Comparison of ENCODE assay signal across 8 cellular contexts in the genomic region with DNA sequence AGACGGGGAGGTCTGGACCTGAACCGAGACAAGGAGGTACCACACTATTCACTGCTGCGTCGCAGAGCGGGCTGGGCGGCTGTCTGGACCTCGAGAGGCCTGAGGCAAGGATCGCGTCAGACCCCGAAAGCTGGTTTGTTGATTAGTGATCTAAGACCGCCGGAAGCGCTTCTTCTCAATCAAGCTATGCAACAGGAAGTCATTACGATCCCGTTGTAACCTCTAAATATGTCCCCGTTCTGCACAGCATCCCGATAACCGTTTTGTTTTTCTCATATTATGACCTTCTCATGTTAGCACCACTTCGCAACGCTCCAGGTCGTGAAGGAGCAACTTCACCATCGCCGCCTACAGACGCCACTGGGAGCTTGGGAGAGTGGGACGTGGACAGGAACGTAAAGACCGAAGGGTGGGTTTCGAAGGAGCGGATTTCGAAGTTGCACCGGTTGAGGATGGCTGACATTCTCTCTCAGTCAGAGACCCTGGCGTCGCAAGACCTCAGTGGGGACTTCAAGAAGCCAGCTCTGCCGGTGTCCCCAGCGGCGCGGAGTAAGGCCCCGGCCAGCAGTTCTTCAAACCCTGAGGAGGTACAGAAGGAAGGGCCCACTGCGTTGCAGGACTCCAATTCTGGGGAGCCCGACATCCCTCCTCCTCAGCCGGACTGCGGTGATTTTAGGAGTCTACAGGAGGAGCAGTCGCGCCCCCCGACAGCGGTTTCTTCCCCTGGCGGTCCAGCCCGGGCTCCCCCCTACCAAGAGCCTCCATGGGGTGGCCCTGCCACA. TPM values are rescaled to one million over a fixed set of nuclear protein-coding genes. Genes with fewer than 3 reads are reported as not detected.
DNase-seq lines count a peak whose midpoint lies in the region; ATAC-seq and TF ChIP-seq lines count a peak whose summit lies in the region.

A gene with protein sequence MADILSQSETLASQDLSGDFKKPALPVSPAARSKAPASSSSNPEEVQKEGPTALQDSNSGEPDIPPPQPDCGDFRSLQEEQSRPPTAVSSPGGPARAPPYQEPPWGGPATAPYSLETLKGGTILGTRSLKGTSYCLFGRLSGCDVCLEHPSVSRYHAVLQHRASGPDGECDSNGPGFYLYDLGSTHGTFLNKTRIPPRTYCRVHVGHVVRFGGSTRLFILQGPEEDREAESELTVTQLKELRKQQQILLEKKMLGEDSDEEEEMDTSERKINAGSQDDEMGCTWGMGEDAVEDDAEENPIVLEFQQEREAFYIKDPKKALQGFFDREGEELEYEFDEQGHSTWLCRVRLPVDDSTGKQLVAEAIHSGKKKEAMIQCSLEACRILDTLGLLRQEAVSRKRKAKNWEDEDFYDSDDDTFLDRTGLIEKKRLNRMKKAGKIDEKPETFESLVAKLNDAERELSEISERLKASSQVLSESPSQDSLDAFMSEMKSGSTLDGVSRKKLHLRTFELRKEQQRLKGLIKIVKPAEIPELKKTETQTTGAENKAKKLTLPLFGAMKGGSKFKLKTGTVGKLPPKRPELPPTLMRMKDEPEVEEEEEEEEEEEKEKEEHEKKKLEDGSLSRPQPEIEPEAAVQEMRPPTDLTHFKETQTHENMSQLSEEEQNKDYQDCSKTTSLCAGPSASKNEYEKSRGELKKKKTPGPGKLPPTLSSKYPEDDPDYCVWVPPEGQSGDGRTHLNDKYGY (plus strand): TSS at position 427 of the 782 bp plus-strand sequence. CDS start 26 bp downstream, at position 453.
A gene with protein sequence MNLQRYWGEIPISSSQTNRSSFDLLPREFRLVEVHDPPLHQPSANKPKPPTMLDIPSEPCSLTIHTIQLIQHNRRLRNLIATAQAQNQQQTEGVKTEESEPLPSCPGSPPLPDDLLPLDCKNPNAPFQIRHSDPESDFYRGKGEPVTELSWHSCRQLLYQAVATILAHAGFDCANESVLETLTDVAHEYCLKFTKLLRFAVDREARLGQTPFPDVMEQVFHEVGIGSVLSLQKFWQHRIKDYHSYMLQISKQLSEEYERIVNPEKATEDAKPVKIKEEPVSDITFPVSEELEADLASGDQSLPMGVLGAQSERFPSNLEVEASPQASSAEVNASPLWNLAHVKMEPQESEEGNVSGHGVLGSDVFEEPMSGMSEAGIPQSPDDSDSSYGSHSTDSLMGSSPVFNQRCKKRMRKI (minus strand): TSS at position 152 of the 782 bp plus-strand sequence. CDS start 1,422 bp downstream, outside the sequence.

- TF ChIP-seq CTCF in fibroblast of mammary gland (conservative IDR thresholded peaks at IDR 0.05; ENCODE audit: control insufficient read depth, insufficient read depth, low read depth, low read length) = no peak

- peak within 1 kb of the TSS; percentile 74 for H3K4me3 ChIP-seq in Karpas-422 (ENCODE audit: low read length)
- H3K4me3 ChIP-seq in fibroblast of mammary gland (ENCODE audit: control insufficient read depth, low read depth, low read length) = peak within 1 kb of the TSS; percentile 95
- H3K4me3 ChIP-seq in naive thymus-derived CD4-positive, alpha-beta T cell (ENCODE audit: low read length) = peak within 1 kb of the TSS; percentile 98

- H3K9ac ChIP-seq in Karpas-422 (ENCODE audit: low read length) = peak within 1 kb of the TSS; percentile 79

- peak within 1 kb of the TSS; percentile 97 for H3K27ac Mint-ChIP-seq in activated T-helper 1 cell treated with anti-CD3 and anti-CD28 coated beads, Interleukin-12 subunit alpha, Interleukin-12 subunit beta, Interleukin-2, Interleukin-4 antibody, amounts not matched to agents 30 ng/mL and 10 ng/mL and 1 ng/mL, durations not matched to agents 14 hours and 24 hours and 36 hours
- peak within 1 kb of the TSS; percentile 98 to 100 (median 99) for H3K27ac Mint-ChIP-seq in naive thymus-derived CD4-positive, alpha-beta T cell
- H3K27ac Mint-ChIP-seq in stimulated activated naive B cell treated with anti-CD40 and anti-IgM and Interleukin-4, amounts not matched to agents 10 μg/mL and 1 μg/mL and 100 μg/mL, for 72 hours = peak within 1 kb of the TSS; percentile 99

- H2AFZ ChIP-seq in Karpas-422 (ENCODE audit: low read length) = peak within 1 kb of the TSS; percentile 83

- H3K4me1 ChIP-seq in Karpas-422 (ENCODE audit: low read length) = peaks cover 27% of the 10 kb centered on the region
- H3K4me1 ChIP-seq in naive thymus-derived CD4-positive, alpha-beta T cell (ENCODE audit: control insufficient read depth in 2 of 2, insufficient read depth in 2 of 2, low read length in 2 of 2) = peaks cover 18 to 20% of the 10 kb centered on the region in 2 donors

- no peaks in the 10 kb centered on the region for H3K27me3 ChIP-seq in Karpas-422 (ENCODE audit: low read length)
- no peaks in the 10 kb centered on the region for H3K27me3 ChIP-seq in naive thymus-derived CD4-positive, alpha-beta T cell (ENCODE audit: control insufficient read depth in 2 of 2, insufficient read depth in 2 of 2, low read length in 2 of 2)

- CTCF ChIA-PET in naive thymus-derived CD4-positive, alpha-beta T cell (lab: Charles Lee) = interaction anchor here (0.7 to 1.7 kb wide), 4 partner anchors 18 to 346 kb away, joined by 3 to 6 read pairs (median 3); no protein-coding TSS in a partner anchor

- H3K4me1 Mint-ChIP-seq in activated T-helper 1 cell treated with anti-CD3 and anti-CD28 coated beads, Interleukin-12 subunit alpha, Interleukin-12 subunit beta, Interleukin-2, Interleukin-4 antibody, amounts not matched to agents 30 ng/mL and 10 ng/mL and 1 ng/mL, durations not matched to agents 14 hours and 24 hours and 36 hours (ENCODE audit: low read depth) = peaks cover 55% of the 10 kb centered on the region
- peaks cover 35 to 75% (median 64%) of the 10 kb centered on the region in 7 donors for H3K4me1 Mint-ChIP-seq in naive thymus-derived CD4-positive, alpha-beta T cell
- H3K4me1 Mint-ChIP-seq in stimulated activated naive B cell treated with anti-CD40 and anti-IgM and Interleukin-4, amounts not matched to agents 10 μg/mL and 1 μg/mL and 100 μg/mL, for 72 hours = peaks cover 19 to 44% of the 10 kb centered on the region in 2 donors

- peak within 1 kb of the TSS; percentile 78 for H3K27ac ChIP-seq in Karpas-422 (ENCODE audit: low read length)
- H3K27ac ChIP-seq in naive thymus-derived CD4-positive, alpha-beta T cell (ENCODE audit: low read depth, low read length) = peak within 1 kb of the TSS; percentile 95

- H3K27me3 Mint-ChIP-seq in activated T-helper 1 cell treated with anti-CD3 and anti-CD28 coated beads, Interleukin-12 subunit alpha, Interleukin-12 subunit beta, Interleukin-2, Interleukin-4 antibody, amounts not matched to agents 30 ng/mL and 10 ng/mL and 1 ng/mL, durations not matched to agents 14 hours and 24 hours and 36 hours (ENCODE audit: insufficient read depth) = no peaks in the 10 kb centered on the region
- H3K27me3 Mint-ChIP-seq in naive thymus-derived CD4-positive, alpha-beta T cell = no peaks in the 10 kb centered on the region
- no peaks in the 10 kb centered on the region for H3K27me3 Mint-ChIP-seq in stimulated activated naive B cell treated with anti-CD40 and anti-IgM and Interleukin-4, amounts not matched to agents 10 μg/mL and 1 μg/mL and 100 μg/mL, for 72 hours

- peaks cover 60% of the 10 kb centered on the region for H3K79me2 ChIP-seq in Karpas-422 (ENCODE audit: low read length)

- ATAC-seq in GM21737 (IDR thresholded peaks at IDR 0.05; ENCODE audit: unreplicated experiment) = peak; percentile 70
- ATAC-seq in naive thymus-derived CD4-positive, alpha-beta T cell = peak; percentile 89
- peak; percentile 93 for ATAC-seq in stimulated activated naive B cell treated with anti-CD40 and anti-IgM and Interleukin-4, amounts not matched to agents 10 μg/mL and 1 μg/mL and 100 μg/mL, for 72 hours (replicated peaks)

- intact Hi-C loops in activated T-helper 1 cell treated with anti-CD3 and anti-CD28 coated beads, Interleukin-12 subunit alpha, Interleukin-12 subunit beta, Interleukin-2, Interleukin-4 antibody, amounts not matched to agents 30 ng/mL and 10 ng/mL and 1 ng/mL, durations not matched to agents 14 hours and 24 hours and 36 hours (cut with micrococcal nuclease) = loop anchor here (1.0 to 2.0 kb wide), 11 partner anchors 20 to 727 kb away; a partner anchor contains a TSS
- intact Hi-C loops in naive thymus-derived CD4-positive, alpha-beta T cell (cut with micrococcal nuclease) = loop anchor here (1.0 to 5.0 kb wide), 13 partner anchors 19 to 540 kb away; a partner anchor contains a TSS

- no peaks in the 10 kb centered on the region for H3K9me3 Mint-ChIP-seq in activated T-helper 1 cell treated with anti-CD3 and anti-CD28 coated beads, Interleukin-12 subunit alpha, Interleukin-12 subunit beta, Interleukin-2, Interleukin-4 antibody, amounts not matched to agents 30 ng/mL and 10 ng/mL and 1 ng/mL, durations not matched to agents 14 hours and 24 hours and 36 hours
- H3K9me3 Mint-ChIP-seq in naive thymus-derived CD4-positive, alpha-beta T cell = peaks cover 0 to 3% (median 0%) of the 10 kb centered on the region in 11 donors
- no peaks in the 10 kb centered on the region for H3K9me3 Mint-ChIP-seq in stimulated activated naive B cell treated with anti-CD40 and anti-IgM and Interleukin-4, amounts not matched to agents 10 μg/mL and 1 μg/mL and 100 μg/mL, for 72 hours

- peaks cover 41% of the 10 kb centered on the region for H3K36me3 Mint-ChIP-seq in activated T-helper 1 cell treated with anti-CD3 and anti-CD28 coated beads, Interleukin-12 subunit alpha, Interleukin-12 subunit beta, Interleukin-2, Interleukin-4 antibody, amounts not matched to agents 30 ng/mL and 10 ng/mL and 1 ng/mL, durations not matched to agents 14 hours and 24 hours and 36 hours (ENCODE audit: low read depth)
- H3K36me3 Mint-ChIP-seq in naive thymus-derived CD4-positive, alpha-beta T cell = peaks cover 18 to 37% (median 26%) of the 10 kb centered on the region in 5 donors
- peaks cover 26 to 33% of the 10 kb centered on the region in 2 donors for H3K36me3 Mint-ChIP-seq in stimulated activated naive B cell treated with anti-CD40 and anti-IgM and Interleukin-4, amounts not matched to agents 10 μg/mL and 1 μg/mL and 100 μg/mL, for 72 hours

- H3K4me3 Mint-ChIP-seq in activated T-helper 1 cell treated with anti-CD3 and anti-CD28 coated beads, Interleukin-12 subunit alpha, Interleukin-12 subunit beta, Interleukin-2, Interleukin-4 antibody, amounts not matched to agents 30 ng/mL and 10 ng/mL and 1 ng/mL, durations not matched to agents 14 hours and 24 hours and 36 hours = peak within 1 kb of the TSS; percentile 96
- peak within 1 kb of the TSS; percentile 94 to 100 (median 100) for H3K4me3 Mint-ChIP-seq in naive thymus-derived CD4-positive, alpha-beta T cell
- H3K4me3 Mint-ChIP-seq in stimulated activated naive B cell treated with anti-CD40 and anti-IgM and Interleukin-4, amounts not matched to agents 10 μg/mL and 1 μg/mL and 100 μg/mL, for 72 hours = peak within 1 kb of the TSS; percentile 99 to 100

- POLR2A ChIA-PET in naive thymus-derived CD4-positive, alpha-beta T cell (lab: Charles Lee) = interaction anchor here (0.6 to 2.3 kb wide), 18 partner anchors 8 to 1345 kb away, joined by 3 to 13 read pairs (median 4); a partner anchor contains a TSS

- H3K4me2 ChIP-seq in Karpas-422 (ENCODE audit: low read depth, low read length, poor library complexity, severe bottlenecking) = peak within 1 kb of the TSS; percentile 100

- no peaks in the 10 kb centered on the region for H4K20me1 ChIP-seq in Karpas-422 (ENCODE audit: insufficient read depth, low read depth, low read length)

- H3K9me2 ChIP-seq in Karpas-422 (replicated peaks; ENCODE audit: insufficient read depth, low read length) = no peaks in the 10 kb centered on the region

- H3K9me3 ChIP-seq in Karpas-422 (ENCODE audit: low read length) = no peaks in the 10 kb centered on the region
- no peaks in the 10 kb centered on the region for H3K9me3 ChIP-seq in naive thymus-derived CD4-positive, alpha-beta T cell (ENCODE audit: control insufficient read depth in 2 of 3, low read length in 3 of 3)

- peaks cover 28% of the 10 kb centered on the region; the same call in 1 of the 2 replicates for H3K36me3 ChIP-seq in Karpas-422 (ENCODE audit: insufficient read depth, low read length)
- peaks cover 0 to 44% (median 5%) of the 10 kb centered on the region in 3 experiments for H3K36me3 ChIP-seq in naive thymus-derived CD4-positive, alpha-beta T cell (ENCODE audit: control insufficient read depth in 2 of 3, insufficient read depth in 3 of 3, low read length in 3 of 3)

- peak; percentile 46 for DNase-seq in DMS153 (lab: John Stamatoyannopoulos, UW)
- peak; percentile 91 for DNase-seq in Karpas-422
- peak; percentile 89 for DNase-seq in RPMI7951 (ENCODE audit: low read depth)
- DNase-seq in activated T-helper 1 cell treated with anti-CD3 and anti-CD28 coated beads, Interleukin-12 subunit alpha, Interleukin-12 subunit beta, Interleukin-2, Interleukin-4 antibody, amounts not matched to agents 30 ng/mL and 10 ng/mL and 1 ng/mL, durations not matched to agents 14 hours and 24 hours and 36 hours (ENCODE audit: low spot score) = peak; percentile 70
- DNase-seq in fibroblast of mammary gland (ENCODE audit: low read depth) = peak; percentile 89
- DNase-seq in naive thymus-derived CD4-positive, alpha-beta T cell = peak; percentile 74 to 88 (median 82)
- peak; percentile 69 for DNase-seq in stimulated activated naive B cell treated with anti-CD40 and anti-IgM and Interleukin-4, amounts not matched to agents 10 μg/mL and 1 μg/mL and 100 μg/mL, for 72 hours

RNA-seq across cellular contexts. Expression of the first gene that starts in this region (rescaled TPM):
- total RNA-seq in Karpas-422 (2014; rRNA removed; shearing (Covaris generic); ENCODE audit: low replicate concordance) = 19.8 and 30.1 TPM in 2 replicates
- total RNA-seq in RPMI7951 (2014; rRNA removed; shearing (Covaris generic)) = 37.9 and 40.0 TPM in 2 replicates
- 29.7 and 29.8 TPM in 2 replicates for total RNA-seq in activated T-helper 1 cell treated with anti-CD3 and anti-CD28 coated beads, Interleukin-12 subunit alpha, Interleukin-12 subunit beta, Interleukin-2, Interleukin-4 antibody, amounts not matched to agents 30 ng/mL and 10 ng/mL and 1 ng/mL, durations not matched to agents 14 hours and 24 hours and 36 hours
- total RNA-seq in naive thymus-derived CD4-positive, alpha-beta T cell = 10 to 100 TPM; 14.7 to 27.0 (median 23.2) TPM
- polyA plus RNA-seq in naive thymus-derived CD4-positive, alpha-beta T cell = 10 to 100 TPM; 28.7 to 37.6 TPM

RNA-seq across cellular contexts. Expression of the second gene that starts in this region (rescaled TPM):
- total RNA-seq in Karpas-422 (2014; rRNA removed; shearing (Covaris generic); ENCODE audit: low replicate concordance) = 27.9 and 47.9 TPM in 2 replicates
- 29.2 and 31.5 TPM in 2 replicates for total RNA-seq in RPMI7951 (2014; rRNA removed; shearing (Covaris generic))
- total RNA-seq in activated T-helper 1 cell treated with anti-CD3 and anti-CD28 coated beads, Interleukin-12 subunit alpha, Interleukin-12 subunit beta, Interleukin-2, Interleukin-4 antibody, amounts not matched to agents 30 ng/mL and 10 ng/mL and 1 ng/mL, durations not matched to agents 14 hours and 24 hours and 36 hours = 32.5 and 35.2 TPM in 2 replicates
- total RNA-seq in naive thymus-derived CD4-positive, alpha-beta T cell = 10 to 100 TPM; 37.9 to 58.6 (median 46.5) TPM
- 10 to 100 TPM; 19.0 to 20.7 TPM for polyA plus RNA-seq in naive thymus-derived CD4-positive, alpha-beta T cell

Comparison
In these comparisons a context has a peak if more than half of its experiments do, and no peak if none do; other contexts are left out.
1. Peak in every context shown above with its lines: DNase-seq, ATAC-seq, H3K4me3 ChIP-seq and H3K27ac ChIP-seq.